21 cellular contexts compared by ENCODE assay signal in the genomic region with DNA sequence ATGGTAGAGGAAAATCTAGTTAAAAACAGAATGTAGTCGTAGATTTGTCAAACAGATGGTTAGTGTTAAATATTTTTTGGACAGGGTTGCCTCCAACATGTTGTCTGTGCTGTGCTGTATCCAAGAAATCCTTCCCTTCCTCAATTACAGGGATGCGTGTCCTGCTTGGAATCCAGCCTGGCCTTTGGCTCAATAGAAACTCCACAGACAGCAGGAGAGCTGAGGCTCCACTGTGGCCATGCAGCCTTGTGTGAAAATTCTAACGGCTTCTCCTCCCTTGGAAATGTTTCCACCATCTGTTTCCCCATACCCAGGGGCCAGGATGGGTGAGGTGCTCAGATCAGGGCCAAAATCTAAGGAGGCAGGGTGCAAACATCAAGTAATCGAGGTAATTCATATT.
"Had no signal": no experiment of that assay in that cellular context is flagged by ENCODE, and none has a peak within 500 bp of the region (broad histone marks: within the 10 kb centered on the region; RNA-seq: fewer than 3 reads in every experiment).

No MANE protein-coding gene starts in this region.

- H3K27ac ChIP-seq: HL-60, KMS-11, SJCRH30, SK-N-MC had no signal

- H3K4me3 ChIP-seq: K562, SJCRH30, SK-N-MC had no signal

- ATAC-seq: K562 had no signal

- H3K27me3 ChIP-seq: SJCRH30 had no signal

- DNase-seq: Kasumi-1, MM.1S, NCI-H1092 treated with DMSO at 0.1 percent for 48 hours, NCI-H1436, NCI-H187, NCI-H2029, NCI-H2081 treated with DMSO at 0.1 percent for 48 hours, NCI-H2171, NCI-H226, NCI-H446, NCI-H510A, NCI-H524 treated with DMSO at 0.1 percent for 48 hours, NCI-H69, NCI-H774, RPMI8226, SHP77 treated with DMSO at 0.1 percent for 48 hours, SJCRH30 had no signal
